In genomic region chr15:42394131-42394530, GRCh38 we compare ENCODE assay signal across 13 cellular contexts. TPM values are rescaled to one million over a fixed set of nuclear protein-coding genes. Genes with fewer than 3 reads are reported as not detected.
A peak's percentile ranks its signal among the peaks of the same experiment; 100 is the strongest.
DNase-seq lines count a peak whose midpoint lies in the region; ATAC-seq and TF ChIP-seq lines count a peak whose summit lies in the region.
"Had no signal": no experiment of that assay in that cellular context is flagged by ENCODE, and none has a peak within 500 bp of the region (broad histone marks: within the 10 kb centered on the region; RNA-seq: fewer than 3 reads in every experiment).

No MANE protein-coding gene starts in this region.

- TF ChIP-seq EP300 in transverse colon (IDR thresholded peaks at IDR 0.05; ENCODE audit: low read depth) = no peak

- no peak for TF ChIP-seq POLR2A in transverse colon (IDR thresholded peaks at IDR 0.05)

- in situ Hi-C loops in transverse colon (cut with MboI; ENCODE audit: low pct_ligation_motif_present in 1 of 4, low pct_unique_long_range_greater_than_20kb in 1 of 4, low sequenced_read_pairs in 3 of 4) = no loop called here

- WGBS in hepatocyte (ENCODE audit: low lambda C conversion rate, missing lambda C conversion rate) = 86% methylated on average over 13 of the region's 14 CpGs
- 94 to 99% methylated on average over 11 to 14 of the region's 14 CpGs for WGBS in transverse colon (ENCODE audit: low coverage in 1 of 2), 2 donors

- TF ChIP-seq CTCF in GM23338 (conservative IDR thresholded peaks at IDR 0.05; ENCODE audit: low read depth in 2 of 2) (no peak), hepatocyte (IDR thresholded peaks at IDR 0.05; ENCODE audit: poor library complexity) (no peak), progenitor cell of endocrine pancreas (IDR thresholded peaks at IDR 0.05; ENCODE audit: unreplicated experiment) (no peak), transverse colon (IDR thresholded peaks at IDR 0.05) (no peak)

- H3K4me2 ChIP-seq in GM23338 (no peak overlapping the region), hepatocyte (no peak overlapping the region)
- H3K4me2 ChIP-seq: A549 had no signal

- no peak overlapping the region for H3K27ac ChIP-seq in GM23338 (ENCODE audit: low read depth)
- peak overlapping the region; percentile 100 for H3K27ac ChIP-seq in hepatocyte
- H3K27ac ChIP-seq in transverse colon = peak overlapping the region in 3 of 4 donors; percentile 77 to 81 (median 81)
- H3K27ac ChIP-seq: A549, GM23248 had no signal

- H3K4me1 Mint-ChIP-seq in GM23338 (no peaks in the 10 kb centered on the region), progenitor cell of endocrine pancreas (ENCODE audit: low read depth) (peaks cover 2% of the 10 kb centered on the region), T-cell (no peaks in the 10 kb centered on the region)
- H3K4me1 Mint-ChIP-seq: CD14-positive monocyte; CD8-positive, alpha-beta memory T cell had no signal

- H3K36me3 ChIP-seq in GM23338 (ENCODE audit: insufficient read depth) (no peaks in the 10 kb centered on the region), hepatocyte (replicated peaks; ENCODE audit: insufficient read depth, low read depth) (no peaks in the 10 kb centered on the region), transverse colon (peaks cover 0 to 2% (median 0%) of the 10 kb centered on the region in 4 donors)

- peak overlapping the region; percentile 66; the same call in 1 of the 2 replicates for H2AFZ ChIP-seq in GM23338
- no peak overlapping the region for H2AFZ ChIP-seq in hepatocyte
- H2AFZ ChIP-seq: GM23248 had no signal

- H3F3A ChIP-seq in GM23338 (replicated peaks; ENCODE audit: low read depth) = no peaks in the 10 kb centered on the region

- H3K79me2 ChIP-seq in GM23338 (replicated peaks; ENCODE audit: insufficient read depth) (no peaks in the 10 kb centered on the region), hepatocyte (no peaks in the 10 kb centered on the region)

- H3K9me2 ChIP-seq in GM23338 (ENCODE audit: insufficient read depth) (0 out of 2 replicates have a peak, but pooled peaks cover 7% of the 10 kb centered on the region), hepatocyte (replicated peaks; ENCODE audit: insufficient read depth) (no peaks in the 10 kb centered on the region)

- H3K4me1 ChIP-seq in GM23338 (ENCODE audit: insufficient read depth) (no peaks in the 10 kb centered on the region), hepatocyte (ENCODE audit: insufficient read depth) (peaks cover 26% of the 10 kb centered on the region), transverse colon (peaks cover 0 to 39% (median 20%) of the 10 kb centered on the region in 4 donors)
- H3K4me1 ChIP-seq: A549 had no signal

- H3K4me3 ChIP-seq in GM23338 (no peak overlapping the region), hepatocyte (no peak overlapping the region), transverse colon (no peak overlapping the region)
- H3K4me3 ChIP-seq: A549, GM23248, K562 had no signal

- no peak for DNase-seq in GM23338 (ENCODE audit: low spot score)
- no peak for DNase-seq in hepatocyte (ENCODE audit: low spot score)
- DNase-seq in progenitor cell of endocrine pancreas (ENCODE audit: low spot score, unreplicated experiment) = no peak
- no peak for DNase-seq in transverse colon
- DNase-seq in DMS 273 treated with DMSO at 0.1 percent for 48 hours (lab: John Stamatoyannopoulos, UW) = no peak
- no peak for DNase-seq in T-cell
- DNase-seq: CD8-positive, alpha-beta memory T cell; GM23248; H9 had no signal

- no peaks in the 10 kb centered on the region for H3K27me3 Mint-ChIP-seq in GM23338 (ENCODE audit: insufficient read depth, low read depth, poor library complexity)
- H3K27me3 Mint-ChIP-seq in progenitor cell of endocrine pancreas = peaks cover 2% of the 10 kb centered on the region
- H3K27me3 Mint-ChIP-seq in T-cell = no peaks in the 10 kb centered on the region
- H3K27me3 Mint-ChIP-seq: CD8-positive, alpha-beta memory T cell had no signal

- H3K9me3 ChIP-seq in hepatocyte (ENCODE audit: low read depth) (no peaks in the 10 kb centered on the region), transverse colon (no peaks in the 10 kb centered on the region)
- H3K9me3 ChIP-seq: A549 had no signal

- H3K27ac Mint-ChIP-seq in GM23338 = no peak overlapping the region; the same call in 1 of the 2 replicates
- peak overlapping the region; percentile 0 for H3K27ac Mint-ChIP-seq in progenitor cell of endocrine pancreas
- H3K27ac Mint-ChIP-seq in T-cell = no peak overlapping the region
- H3K27ac Mint-ChIP-seq: H9 had no signal

- H4K20me1 ChIP-seq in GM23338 (replicated peaks; ENCODE audit: insufficient read depth) (no peaks in the 10 kb centered on the region), hepatocyte (ENCODE audit: insufficient read depth, poor library complexity, severe bottlenecking) (no peaks in the 10 kb centered on the region)

- H3K36me3 Mint-ChIP-seq in GM23338 (ENCODE audit: low read depth) (no peaks in the 10 kb centered on the region), progenitor cell of endocrine pancreas (ENCODE audit: insufficient read depth) (no peaks in the 10 kb centered on the region), T-cell (peaks cover 13% of the 10 kb centered on the region)

- intact Hi-C loops in transverse colon (cut with DNase I; ENCODE audit: low total_unique reads) = no loop called here

- H3K4me3 Mint-ChIP-seq in GM23338 = no peak overlapping the region
- H3K4me3 Mint-ChIP-seq in progenitor cell of endocrine pancreas (ENCODE audit: low read depth) = no peak overlapping the region
- no peak overlapping the region for H3K4me3 Mint-ChIP-seq in T-cell
- H3K4me3 Mint-ChIP-seq: CD14-positive monocyte; CD8-positive, alpha-beta memory T cell; H9 had no signal

- H3K9me3 Mint-ChIP-seq in GM23338 (no peaks in the 10 kb centered on the region; the same call in 1 of the 3 replicates), progenitor cell of endocrine pancreas (ENCODE audit: low read depth) (no peaks in the 10 kb centered on the region), T-cell (no peaks in the 10 kb centered on the region)
- H3K9me3 Mint-ChIP-seq: CD14-positive monocyte; CD8-positive, alpha-beta memory T cell; H9 had no signal

- no peaks in the 10 kb centered on the region for H3K27me3 ChIP-seq in GM23338 (ENCODE audit: insufficient read depth)
- no peaks in the 10 kb centered on the region for H3K27me3 ChIP-seq in hepatocyte
- no peaks in the 10 kb centered on the region for H3K27me3 ChIP-seq in transverse colon

- ATAC-seq in GM23338 (no peak), HG03460 (IDR thresholded peaks at IDR 0.05; ENCODE audit: unreplicated experiment) (no peak), T-cell (replicated peaks in 1 of 4) (no peak)
- ATAC-seq: A549, K562 had no signal

- POLR2A ChIA-PET in T-cell (lab: Charles Lee) = no interaction called here

- CTCF ChIA-PET in T-cell (lab: Charles Lee) = no interaction called here

TF ChIP-seq in GM23338, 12 proteins besides CTCF, POLR2A, EP300 and RAD21:
- TF ChIP-seq ZNF331 (CRISPR knock-in tag; IDR thresholded peaks at IDR 0.05; ENCODE audit: low read depth) (no peak), POLR2AphosphoS5 (IDR thresholded peaks at IDR 0.05; ENCODE audit: low read depth) (no peak), JUNB (IDR thresholded peaks at IDR 0.05; ENCODE audit: unreplicated experiment) (no peak)

RNA-seq across cellular contexts. Expression of gene CAPN3, which starts 34.8 kb away (rescaled TPM):
- 1.1 and 2.1 TPM in 2 replicates for total RNA-seq in GM23338 (2014; rRNA removed; shearing (Covaris generic))
- polyA plus RNA-seq in GM23338 (2016; fragmentation: Nextera tagmentation; extraction: Ambion mirVana) (0.37 and 0.84 TPM in 2 replicates), hepatocyte (15.6 and 18.4 TPM in 2 replicates)
- total RNA-seq in hepatocyte (15.6 and 21.1 TPM in 2 replicates), progenitor cell of endocrine pancreas (2.9 and 3.7 TPM in 2 replicates), transverse colon (10 to 100 TPM; 17.0 to 35.2 (median 19.3) TPM), T-cell (10 to 100 TPM; 13.4 to 19.8 (median 15.8) TPM)
